ENCODE assay signal across 1 cellular context in the genomic region with DNA sequence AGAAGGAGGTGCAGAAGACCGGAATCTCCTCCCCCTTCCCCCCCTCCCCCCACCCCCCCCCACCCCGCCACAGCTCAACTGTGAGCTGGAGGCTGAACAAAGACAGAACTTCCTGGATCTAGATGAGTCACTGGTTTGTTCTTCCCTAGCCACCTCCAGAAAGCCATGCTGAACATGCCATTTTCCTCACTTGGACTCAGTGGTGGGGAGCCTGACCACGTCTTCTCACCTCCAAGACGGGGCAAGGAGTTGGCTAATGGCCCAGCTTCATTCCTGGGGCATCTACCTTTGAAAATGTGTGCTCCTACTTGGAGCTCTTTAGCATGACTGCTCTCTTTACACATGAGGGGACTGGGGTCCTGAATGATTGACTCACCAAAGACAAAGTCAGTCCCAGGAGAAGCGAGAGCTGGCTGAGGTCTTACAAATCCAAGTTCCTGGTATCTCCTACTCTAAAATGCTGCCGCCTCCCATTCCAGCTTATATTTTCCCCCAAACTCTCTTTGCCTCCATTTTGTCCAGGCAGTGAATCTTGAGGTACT.
TF ChIP-seq lines count a peak whose summit lies in the region.

No MANE protein-coding gene starts in this region.

TF ChIP-seq in GM12878, 131 proteins besides CTCF, POLR2A, EP300 and RAD21 (continued from another document):
- TF ChIP-seq, protein P1, sequence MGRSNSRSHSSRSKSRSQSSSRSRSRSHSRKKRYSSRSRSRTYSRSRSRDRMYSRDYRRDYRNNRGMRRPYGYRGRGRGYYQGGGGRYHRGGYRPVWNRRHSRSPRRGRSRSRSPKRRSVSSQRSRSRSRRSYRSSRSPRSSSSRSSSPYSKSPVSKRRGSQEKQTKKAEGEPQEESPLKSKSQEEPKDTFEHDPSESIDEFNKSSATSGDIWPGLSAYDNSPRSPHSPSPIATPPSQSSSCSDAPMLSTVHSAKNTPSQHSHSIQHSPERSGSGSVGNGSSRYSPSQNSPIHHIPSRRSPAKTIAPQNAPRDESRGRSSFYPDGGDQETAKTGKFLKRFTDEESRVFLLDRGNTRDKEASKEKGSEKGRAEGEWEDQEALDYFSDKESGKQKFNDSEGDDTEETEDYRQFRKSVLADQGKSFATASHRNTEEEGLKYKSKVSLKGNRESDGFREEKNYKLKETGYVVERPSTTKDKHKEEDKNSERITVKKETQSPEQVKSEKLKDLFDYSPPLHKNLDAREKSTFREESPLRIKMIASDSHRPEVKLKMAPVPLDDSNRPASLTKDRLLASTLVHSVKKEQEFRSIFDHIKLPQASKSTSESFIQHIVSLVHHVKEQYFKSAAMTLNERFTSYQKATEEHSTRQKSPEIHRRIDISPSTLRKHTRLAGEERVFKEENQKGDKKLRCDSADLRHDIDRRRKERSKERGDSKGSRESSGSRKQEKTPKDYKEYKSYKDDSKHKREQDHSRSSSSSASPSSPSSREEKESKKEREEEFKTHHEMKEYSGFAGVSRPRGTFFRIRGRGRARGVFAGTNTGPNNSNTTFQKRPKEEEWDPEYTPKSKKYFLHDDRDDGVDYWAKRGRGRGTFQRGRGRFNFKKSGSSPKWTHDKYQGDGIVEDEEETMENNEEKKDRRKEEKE (IDR thresholded peaks at IDR 0.05) = no peak
- TF ChIP-seq POLR2AphosphoS2 (IDR thresholded peaks at IDR 0.05; ENCODE audit: low read depth, low read length) (no peak), FOXM1 (IDR thresholded peaks at IDR 0.05; ENCODE audit: low read depth, low read length) (no peak), LARP7 (IDR thresholded peaks at IDR 0.05) (no peak), TBL1XR1 (IDR thresholded peaks at IDR 0.05; ENCODE audit: low read depth, low read length) (no peak), JUNB (IDR thresholded peaks at IDR 0.05) (no peak), SP1 (IDR thresholded peaks at IDR 0.05; ENCODE audit: low read depth, low read length) (no peak), MXI1 (IDR thresholded peaks at IDR 0.05; ENCODE audit: low read depth, low read length) (no peak), SPI1 (IDR thresholded peaks at IDR 0.05; ENCODE audit: borderline replicate concordance, insufficient read depth, low read depth, low read length) (no peak), NFIC (IDR thresholded peaks at IDR 0.05; ENCODE audit: low read depth, low read length) (no peak), WRNIP1 (IDR thresholded peaks at IDR 0.05; ENCODE audit: borderline replicate concordance, low read depth, low read length) (no peak), KLF5 (IDR thresholded peaks at IDR 0.05; ENCODE audit: partially characterized antibody) (no peak), CBX5 (IDR thresholded peaks at IDR 0.05; ENCODE audit: low read depth) (no peak)
- TF ChIP-seq, protein P2, sequence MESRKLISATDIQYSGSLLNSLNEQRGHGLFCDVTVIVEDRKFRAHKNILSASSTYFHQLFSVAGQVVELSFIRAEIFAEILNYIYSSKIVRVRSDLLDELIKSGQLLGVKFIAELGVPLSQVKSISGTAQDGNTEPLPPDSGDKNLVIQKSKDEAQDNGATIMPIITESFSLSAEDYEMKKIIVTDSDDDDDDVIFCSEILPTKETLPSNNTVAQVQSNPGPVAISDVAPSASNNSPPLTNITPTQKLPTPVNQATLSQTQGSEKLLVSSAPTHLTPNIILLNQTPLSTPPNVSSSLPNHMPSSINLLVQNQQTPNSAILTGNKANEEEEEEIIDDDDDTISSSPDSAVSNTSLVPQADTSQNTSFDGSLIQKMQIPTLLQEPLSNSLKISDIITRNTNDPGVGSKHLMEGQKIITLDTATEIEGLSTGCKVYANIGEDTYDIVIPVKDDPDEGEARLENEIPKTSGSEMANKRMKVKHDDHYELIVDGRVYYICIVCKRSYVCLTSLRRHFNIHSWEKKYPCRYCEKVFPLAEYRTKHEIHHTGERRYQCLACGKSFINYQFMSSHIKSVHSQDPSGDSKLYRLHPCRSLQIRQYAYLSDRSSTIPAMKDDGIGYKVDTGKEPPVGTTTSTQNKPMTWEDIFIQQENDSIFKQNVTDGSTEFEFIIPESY (IDR thresholded peaks at IDR 0.05) = no peak
- TF ChIP-seq, protein P3, sequence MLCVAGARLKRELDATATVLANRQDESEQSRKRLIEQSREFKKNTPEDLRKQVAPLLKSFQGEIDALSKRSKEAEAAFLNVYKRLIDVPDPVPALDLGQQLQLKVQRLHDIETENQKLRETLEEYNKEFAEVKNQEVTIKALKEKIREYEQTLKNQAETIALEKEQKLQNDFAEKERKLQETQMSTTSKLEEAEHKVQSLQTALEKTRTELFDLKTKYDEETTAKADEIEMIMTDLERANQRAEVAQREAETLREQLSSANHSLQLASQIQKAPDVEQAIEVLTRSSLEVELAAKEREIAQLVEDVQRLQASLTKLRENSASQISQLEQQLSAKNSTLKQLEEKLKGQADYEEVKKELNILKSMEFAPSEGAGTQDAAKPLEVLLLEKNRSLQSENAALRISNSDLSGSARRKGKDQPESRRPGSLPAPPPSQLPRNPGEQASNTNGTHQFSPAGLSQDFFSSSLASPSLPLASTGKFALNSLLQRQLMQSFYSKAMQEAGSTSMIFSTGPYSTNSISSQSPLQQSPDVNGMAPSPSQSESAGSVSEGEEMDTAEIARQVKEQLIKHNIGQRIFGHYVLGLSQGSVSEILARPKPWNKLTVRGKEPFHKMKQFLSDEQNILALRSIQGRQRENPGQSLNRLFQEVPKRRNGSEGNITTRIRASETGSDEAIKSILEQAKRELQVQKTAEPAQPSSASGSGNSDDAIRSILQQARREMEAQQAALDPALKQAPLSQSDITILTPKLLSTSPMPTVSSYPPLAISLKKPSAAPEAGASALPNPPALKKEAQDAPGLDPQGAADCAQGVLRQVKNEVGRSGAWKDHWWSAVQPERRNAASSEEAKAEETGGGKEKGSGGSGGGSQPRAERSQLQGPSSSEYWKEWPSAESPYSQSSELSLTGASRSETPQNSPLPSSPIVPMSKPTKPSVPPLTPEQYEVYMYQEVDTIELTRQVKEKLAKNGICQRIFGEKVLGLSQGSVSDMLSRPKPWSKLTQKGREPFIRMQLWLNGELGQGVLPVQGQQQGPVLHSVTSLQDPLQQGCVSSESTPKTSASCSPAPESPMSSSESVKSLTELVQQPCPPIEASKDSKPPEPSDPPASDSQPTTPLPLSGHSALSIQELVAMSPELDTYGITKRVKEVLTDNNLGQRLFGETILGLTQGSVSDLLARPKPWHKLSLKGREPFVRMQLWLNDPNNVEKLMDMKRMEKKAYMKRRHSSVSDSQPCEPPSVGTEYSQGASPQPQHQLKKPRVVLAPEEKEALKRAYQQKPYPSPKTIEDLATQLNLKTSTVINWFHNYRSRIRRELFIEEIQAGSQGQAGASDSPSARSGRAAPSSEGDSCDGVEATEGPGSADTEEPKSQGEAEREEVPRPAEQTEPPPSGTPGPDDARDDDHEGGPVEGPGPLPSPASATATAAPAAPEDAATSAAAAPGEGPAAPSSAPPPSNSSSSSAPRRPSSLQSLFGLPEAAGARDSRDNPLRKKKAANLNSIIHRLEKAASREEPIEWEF (IDR thresholded peaks at IDR 0.05; ENCODE audit: insufficient replicate concordance, low read depth, low read length) = no peak
- TF ChIP-seq, protein P4, sequence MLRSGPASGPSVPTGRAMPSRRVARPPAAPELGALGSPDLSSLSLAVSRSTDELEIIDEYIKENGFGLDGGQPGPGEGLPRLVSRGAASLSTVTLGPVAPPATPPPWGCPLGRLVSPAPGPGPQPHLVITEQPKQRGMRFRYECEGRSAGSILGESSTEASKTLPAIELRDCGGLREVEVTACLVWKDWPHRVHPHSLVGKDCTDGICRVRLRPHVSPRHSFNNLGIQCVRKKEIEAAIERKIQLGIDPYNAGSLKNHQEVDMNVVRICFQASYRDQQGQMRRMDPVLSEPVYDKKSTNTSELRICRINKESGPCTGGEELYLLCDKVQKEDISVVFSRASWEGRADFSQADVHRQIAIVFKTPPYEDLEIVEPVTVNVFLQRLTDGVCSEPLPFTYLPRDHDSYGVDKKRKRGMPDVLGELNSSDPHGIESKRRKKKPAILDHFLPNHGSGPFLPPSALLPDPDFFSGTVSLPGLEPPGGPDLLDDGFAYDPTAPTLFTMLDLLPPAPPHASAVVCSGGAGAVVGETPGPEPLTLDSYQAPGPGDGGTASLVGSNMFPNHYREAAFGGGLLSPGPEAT (IDR thresholded peaks at IDR 0.05; ENCODE audit: low read depth) = no peak
- TF ChIP-seq, protein P5, sequence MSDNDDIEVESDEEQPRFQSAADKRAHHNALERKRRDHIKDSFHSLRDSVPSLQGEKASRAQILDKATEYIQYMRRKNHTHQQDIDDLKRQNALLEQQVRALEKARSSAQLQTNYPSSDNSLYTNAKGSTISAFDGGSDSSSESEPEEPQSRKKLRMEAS (IDR thresholded peaks at IDR 0.05; ENCODE audit: low read depth, low read length) = no peak
